ENCODE assay signal across 11 cellular contexts in the genomic region with DNA sequence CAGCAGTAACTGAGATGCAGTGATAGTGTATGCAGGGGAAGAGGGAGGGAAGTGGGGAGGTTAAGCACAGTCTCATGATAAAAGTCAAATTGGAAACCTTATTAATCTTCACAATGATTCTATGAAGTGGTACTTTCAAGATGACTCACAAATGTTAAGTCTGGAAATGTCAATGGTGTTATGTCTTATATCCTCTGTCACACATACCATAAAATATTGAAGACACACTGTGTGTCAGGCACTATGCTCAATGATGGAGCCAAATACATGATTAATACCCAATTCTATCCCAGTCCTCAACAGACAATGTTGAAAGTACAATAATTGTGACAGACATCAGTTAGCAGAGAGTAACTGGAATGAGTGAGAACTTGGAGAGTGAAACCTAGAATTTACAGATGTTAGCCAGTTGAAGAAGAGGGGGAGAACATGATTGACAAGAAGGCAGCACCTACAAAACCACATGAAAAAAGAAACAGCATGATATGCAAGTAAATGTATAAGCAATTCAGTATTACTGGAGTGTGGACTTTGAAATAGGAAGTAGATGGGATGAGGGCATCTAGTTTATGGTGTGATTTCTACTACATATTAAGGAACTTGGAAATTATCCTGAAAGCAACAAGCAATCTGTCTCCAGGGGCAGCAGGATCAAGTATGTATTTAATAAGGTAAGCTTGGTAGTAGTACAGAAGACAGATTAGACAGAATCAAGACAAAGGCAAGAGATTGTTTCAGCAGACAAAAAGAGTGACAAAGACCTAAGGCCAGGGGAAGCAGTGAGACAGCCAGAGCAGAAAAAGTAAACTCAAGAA.
DNase-seq lines count a peak whose midpoint lies in the region; ATAC-seq and TF ChIP-seq lines count a peak whose summit lies in the region.
"Had no signal": no experiment of that assay in that cellular context is flagged by ENCODE, and none has a peak within 500 bp of the region (broad histone marks: within the 10 kb centered on the region; RNA-seq: fewer than 3 reads in every experiment).

No MANE protein-coding gene starts in this region.

- H3K9me3 Mint-ChIP-seq in activated CD4-positive, alpha-beta memory T cell treated with anti-CD3 and anti-CD28 coated beads for 36 hours: peaks cover 6% of the 10 kb centered on the region
- no peaks in the 10 kb centered on the region for H3K9me3 Mint-ChIP-seq in activated CD4-positive, alpha-beta memory T cell treated with anti-CD3 and anti-CD28 coated beads, Interleukin-2, amount 10 ng/mL, durations not matched to agents 7 days and 5 days
- no peaks in the 10 kb centered on the region for H3K9me3 Mint-ChIP-seq in activated naive CD4-positive, alpha-beta T cell treated with anti-CD3 and anti-CD28 coated beads, Interleukin-2, amount 50 U/mL, for 72 hours
- H3K9me3 Mint-ChIP-seq in stimulated activated naive B cell treated with anti-CD40 and anti-IgM and Interleukin-4, amounts not matched to agents 10 μg/mL and 1 μg/mL and 100 μg/mL, for 72 hours: peaks cover 0 to 2% of the 10 kb centered on the region in 2 donors
- peaks cover 0 to 2% (median 0%) of the 10 kb centered on the region in 7 donors for H3K9me3 Mint-ChIP-seq in CD14-positive monocyte

- H3K36me3 Mint-ChIP-seq in activated CD4-positive, alpha-beta memory T cell treated with anti-CD3 and anti-CD28 coated beads for 36 hours: peaks cover 30% of the 10 kb centered on the region
- peaks cover 55% of the 10 kb centered on the region for H3K36me3 Mint-ChIP-seq in activated CD4-positive, alpha-beta memory T cell treated with anti-CD3 and anti-CD28 coated beads, Interleukin-2, amount 10 ng/mL, durations not matched to agents 7 days and 5 days (ENCODE audit: low read depth)
- H3K36me3 Mint-ChIP-seq in activated naive CD4-positive, alpha-beta T cell treated with anti-CD3 and anti-CD28 coated beads, Interleukin-2, amount 50 U/mL, for 72 hours: peaks cover 15 to 21% of the 10 kb centered on the region in 2 donors
- peaks cover 42 to 62% of the 10 kb centered on the region in 2 donors for H3K36me3 Mint-ChIP-seq in stimulated activated naive B cell treated with anti-CD40 and anti-IgM and Interleukin-4, amounts not matched to agents 10 μg/mL and 1 μg/mL and 100 μg/mL, for 72 hours
- H3K36me3 Mint-ChIP-seq in CD14-positive monocyte: peaks cover 57 to 74% of the 10 kb centered on the region in 2 donors

- H3K4me3 ChIP-seq in left lung: no peak overlapping the region
- H3K4me3 ChIP-seq: coronary artery had no signal

- H3K36me3 ChIP-seq in left lung: peaks cover 0 to 54% of the 10 kb centered on the region in 2 donors

- intact Hi-C loops in activated CD4-positive, alpha-beta memory T cell treated with anti-CD3 and anti-CD28 coated beads for 36 hours (cut with micrococcal nuclease): loop anchor here (1.0 to 2.0 kb wide), 7 partner anchors 13 to 108 kb away; partner anchors contain the start of gene STRN
- intact Hi-C loops in left lung (cut with DNase I): no loop called here
- intact Hi-C loops in CD14-positive monocyte (cut with micrococcal nuclease): no loop called here

- no peak for DNase-seq in activated CD4-positive, alpha-beta memory T cell treated with anti-CD3 and anti-CD28 coated beads for 36 hours
- DNase-seq in activated CD4-positive, alpha-beta memory T cell treated with anti-CD3 and anti-CD28 coated beads, Interleukin-2, amount 10 ng/mL, durations not matched to agents 7 days and 5 days: no peak
- no peak for DNase-seq in activated naive CD4-positive, alpha-beta T cell treated with anti-CD3 and anti-CD28 coated beads, Interleukin-2, amount 50 U/mL, for 72 hours (ENCODE audit: low spot score in 2 of 2)
- no peak for DNase-seq in stimulated activated naive B cell treated with anti-CD40 and anti-IgM and Interleukin-4, amounts not matched to agents 10 μg/mL and 1 μg/mL and 100 μg/mL, for 72 hours
- DNase-seq in left lung: no peak
- no peak for DNase-seq in CD14-positive monocyte (ENCODE audit: low spot score)
- no peak for DNase-seq in Kasumi-1 (lab: John Stamatoyannopoulos, UW)
- DNase-seq: trophoblast cell had no signal

- H3K27ac Mint-ChIP-seq in activated CD4-positive, alpha-beta memory T cell treated with anti-CD3 and anti-CD28 coated beads for 36 hours: peak overlapping the region; percentile 39
- H3K27ac Mint-ChIP-seq in activated CD4-positive, alpha-beta memory T cell treated with anti-CD3 and anti-CD28 coated beads, Interleukin-2, amount 10 ng/mL, durations not matched to agents 7 days and 5 days: no peak overlapping the region
- peak overlapping the region; percentile 53 to 73 for H3K27ac Mint-ChIP-seq in activated naive CD4-positive, alpha-beta T cell treated with anti-CD3 and anti-CD28 coated beads, Interleukin-2, amount 50 U/mL, for 72 hours
- peak overlapping the region; percentile 65 for H3K27ac Mint-ChIP-seq in stimulated activated naive B cell treated with anti-CD40 and anti-IgM and Interleukin-4, amounts not matched to agents 10 μg/mL and 1 μg/mL and 100 μg/mL, for 72 hours
- H3K27ac Mint-ChIP-seq in CD14-positive monocyte: no peak overlapping the region

- peaks cover 19% of the 10 kb centered on the region for H3K4me1 Mint-ChIP-seq in activated CD4-positive, alpha-beta memory T cell treated with anti-CD3 and anti-CD28 coated beads for 36 hours (ENCODE audit: low read depth)
- H3K4me1 Mint-ChIP-seq in activated CD4-positive, alpha-beta memory T cell treated with anti-CD3 and anti-CD28 coated beads, Interleukin-2, amount 10 ng/mL, durations not matched to agents 7 days and 5 days: peaks cover 19% of the 10 kb centered on the region
- peaks cover 11 to 15% of the 10 kb centered on the region in 2 donors for H3K4me1 Mint-ChIP-seq in stimulated activated naive B cell treated with anti-CD40 and anti-IgM and Interleukin-4, amounts not matched to agents 10 μg/mL and 1 μg/mL and 100 μg/mL, for 72 hours
- no peaks in the 10 kb centered on the region for H3K4me1 Mint-ChIP-seq in CD14-positive monocyte

- CTCF ChIA-PET in activated CD4-positive, alpha-beta memory T cell treated with anti-CD3 and anti-CD28 coated beads for 36 hours (lab: Charles Lee): interaction anchor here (0.7 to 0.8 kb wide), 2 partner anchors 73 to 372 kb away, joined by 3 read pairs; partner anchors contain the start of genes CEBPZ and NDUFAF7
- CTCF ChIA-PET in activated CD4-positive, alpha-beta memory T cell treated with anti-CD3 and anti-CD28 coated beads, Interleukin-2, amount 10 ng/mL, durations not matched to agents 7 days and 5 days (lab: Charles Lee): no interaction called here

- H3K4me1 ChIP-seq in left lung: no peaks in the 10 kb centered on the region

- TF ChIP-seq CTCF in left lung (IDR thresholded peaks at IDR 0.05): no peak
- TF ChIP-seq CTCF in CD14-positive monocyte (IDR thresholded peaks at IDR 0.05): no peak

- no peak overlapping the region for H3K27ac ChIP-seq in left lung
- H3K27ac ChIP-seq: coronary artery had no signal

- POLR2A ChIA-PET in activated CD4-positive, alpha-beta memory T cell treated with anti-CD3 and anti-CD28 coated beads for 36 hours (lab: Charles Lee): no interaction called here
- POLR2A ChIA-PET in activated CD4-positive, alpha-beta memory T cell treated with anti-CD3 and anti-CD28 coated beads, Interleukin-2, amount 10 ng/mL, durations not matched to agents 7 days and 5 days (lab: Charles Lee): no interaction called here

- ATAC-seq in HG02938 (IDR thresholded peaks at IDR 0.05; ENCODE audit: unreplicated experiment) (peak; percentile 74), left lung (no peak)
- peak; percentile 72 to 81 for ATAC-seq in activated naive CD4-positive, alpha-beta T cell treated with anti-CD3 and anti-CD28 coated beads, Interleukin-2, amount 50 U/mL, for 72 hours
- peak; percentile 87 to 93 for ATAC-seq in stimulated activated naive B cell treated with anti-CD40 and anti-IgM and Interleukin-4, amounts not matched to agents 10 μg/mL and 1 μg/mL and 100 μg/mL, for 72 hours (replicated peaks)
- ATAC-seq: SK-N-SH treated with all-trans-retinoic acid at 6 μM for 48 hours had no signal

- H3K27me3 Mint-ChIP-seq in activated CD4-positive, alpha-beta memory T cell treated with anti-CD3 and anti-CD28 coated beads for 36 hours: no peaks in the 10 kb centered on the region
- H3K27me3 Mint-ChIP-seq in activated CD4-positive, alpha-beta memory T cell treated with anti-CD3 and anti-CD28 coated beads, Interleukin-2, amount 10 ng/mL, durations not matched to agents 7 days and 5 days: no peaks in the 10 kb centered on the region
- no peaks in the 10 kb centered on the region for H3K27me3 Mint-ChIP-seq in stimulated activated naive B cell treated with anti-CD40 and anti-IgM and Interleukin-4, amounts not matched to agents 10 μg/mL and 1 μg/mL and 100 μg/mL, for 72 hours
- H3K27me3 Mint-ChIP-seq in CD14-positive monocyte (ENCODE audit: low read depth in 3 of 3): peaks cover 0 to 2% (median 2%) of the 10 kb centered on the region in 3 donors

- no peaks in the 10 kb centered on the region for H3K9me3 ChIP-seq in left lung

- no peak overlapping the region for H3K4me3 Mint-ChIP-seq in activated CD4-positive, alpha-beta memory T cell treated with anti-CD3 and anti-CD28 coated beads for 36 hours
- no peak overlapping the region for H3K4me3 Mint-ChIP-seq in activated CD4-positive, alpha-beta memory T cell treated with anti-CD3 and anti-CD28 coated beads, Interleukin-2, amount 10 ng/mL, durations not matched to agents 7 days and 5 days
- no peak overlapping the region for H3K4me3 Mint-ChIP-seq in stimulated activated naive B cell treated with anti-CD40 and anti-IgM and Interleukin-4, amounts not matched to agents 10 μg/mL and 1 μg/mL and 100 μg/mL, for 72 hours
- no peak overlapping the region for H3K4me3 Mint-ChIP-seq in CD14-positive monocyte

- no peaks in the 10 kb centered on the region for H3K27me3 ChIP-seq in left lung

Comparison
In these comparisons a context has a peak if more than half of its experiments do, and no peak if none do; other contexts are left out.
1. H3K27ac Mint-ChIP-seq: peak in activated CD4-positive, alpha-beta memory T cell treated with anti-CD3 and anti-CD28 coated beads for 36 hours (single experiment), activated naive CD4-positive, alpha-beta T cell treated with anti-CD3 and anti-CD28 coated beads, Interleukin-2, amount 50 U/mL, for 72 hours (2 of 2) and stimulated activated naive B cell treated with anti-CD40 and anti-IgM and Interleukin-4, amounts not matched to agents 10 μg/mL and 1 μg/mL and 100 μg/mL, for 72 hours (single experiment); none in activated CD4-positive, alpha-beta memory T cell treated with anti-CD3 and anti-CD28 coated beads, Interleukin-2, amount 10 ng/mL, durations not matched to agents 7 days and 5 days (single experiment) and CD14-positive monocyte (0 of 7).